ENCODE assay signal across 7 cellular contexts in the genomic region with DNA sequence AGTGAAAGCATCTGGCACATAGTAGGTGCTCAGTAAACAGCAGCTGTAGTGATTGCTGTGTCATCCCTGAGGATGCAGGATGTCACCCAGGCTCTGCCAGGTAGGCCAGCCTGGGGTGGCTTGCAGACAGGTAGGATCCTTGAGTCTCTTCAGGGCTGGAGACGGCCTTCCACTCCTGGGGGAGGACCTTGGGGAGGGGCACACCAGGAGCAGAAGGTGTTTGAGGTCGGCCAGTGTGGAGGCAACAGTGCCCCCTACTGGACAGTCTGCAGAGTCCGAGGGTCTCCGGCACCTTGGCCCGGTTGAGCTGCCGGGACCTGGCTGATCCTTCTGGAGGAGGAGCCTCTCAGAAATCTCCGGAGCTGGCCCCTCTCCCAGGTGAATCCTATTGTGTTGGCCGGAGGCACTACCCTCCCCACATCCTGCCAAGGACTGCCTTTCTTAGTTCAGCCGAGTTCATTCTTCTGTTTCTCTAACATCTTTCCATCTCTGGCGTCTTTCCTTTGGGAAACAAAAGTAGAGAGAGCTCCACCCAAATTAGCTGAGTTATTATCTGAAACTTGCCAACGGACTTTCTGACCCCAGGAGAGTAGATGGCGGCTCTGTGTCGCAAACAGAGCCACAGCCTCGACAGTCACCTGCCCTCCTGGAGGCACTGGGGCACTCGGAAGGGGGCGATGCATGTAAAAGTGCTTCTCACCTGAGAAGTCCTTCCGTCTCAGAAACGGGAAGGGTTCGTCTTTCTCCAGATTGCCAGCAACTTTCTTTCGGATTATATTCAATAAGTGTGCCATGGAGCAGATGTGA. TPM values are rescaled to one million over a fixed set of nuclear protein-coding genes. Genes with fewer than 3 reads are reported as not detected.
A peak's percentile ranks its signal among the peaks of the same experiment; 100 is the strongest.
DNase-seq lines count a peak whose midpoint lies in the region; ATAC-seq, FAIRE-seq and TF ChIP-seq lines count a peak whose summit lies in the region.

No MANE protein-coding gene starts in this region.

- no peak overlapping the region for H2AFZ ChIP-seq in Karpas-422 (ENCODE audit: low read length)

- H3K27me3 Mint-ChIP-seq in activated T-helper 17 cell treated with anti-CD3 and anti-CD28 coated beads, Interleukin-2, amount 50 U/mL, for 72 hours, result peaks cover 49% of the 10 kb centered on the region

- no peak overlapping the region for H3K4me3 ChIP-seq in Karpas-422 (ENCODE audit: low read length)
- no peak overlapping the region for H3K4me3 ChIP-seq in right atrium auricular region
- H3K4me3 ChIP-seq in spleen, result peak overlapping the region in 1 of 8 donors; percentile 13

- H3K9me3 ChIP-seq in Karpas-422 (ENCODE audit: low read length) (no peaks in the 10 kb centered on the region), right atrium auricular region (no peaks in the 10 kb centered on the region), spleen (no peaks in the 10 kb centered on the region)

- DNase-seq in GM12892 (ENCODE audit: insufficient read length), result peak; percentile 63
- DNase-seq in Karpas-422, result peak; percentile 91
- DNase-seq in right atrium auricular region (ENCODE audit: low spot score), result peak; percentile 59
- peak; percentile 84 for DNase-seq in spleen
- DNase-seq in NCI-H1436 treated with DMSO at 0.1 percent for 48 hours (lab: John Stamatoyannopoulos, UW), result no peak

- intact Hi-C loops in spleen (cut with DNase I; ENCODE audit: low total_unique reads), result no loop called here

- H3K4me1 ChIP-seq in Karpas-422 (ENCODE audit: low read length) (peaks cover 29% of the 10 kb centered on the region), right atrium auricular region (peaks cover 0 to 24% of the 10 kb centered on the region in 2 donors), spleen (peaks cover 0 to 20% (median 8%) of the 10 kb centered on the region in 6 donors)

- TF ChIP-seq POLR2A in GM12892 (IDR thresholded peaks at IDR 0.05; ENCODE audit: low read depth, low read length), result no peak
- no peak for TF ChIP-seq POLR2A in spleen (IDR thresholded peaks at IDR 0.05)

- ATAC-seq in activated T-helper 17 cell treated with anti-CD3 and anti-CD28 coated beads, Interleukin-2, amount 50 U/mL, for 72 hours (replicated peaks), result peak; percentile 74
- ATAC-seq in HG03139 (IDR thresholded peaks at IDR 0.05; ENCODE audit: unreplicated experiment), result no peak

- H3K27ac ChIP-seq in Karpas-422 (ENCODE audit: low read length), result no peak overlapping the region
- H3K27ac ChIP-seq in right atrium auricular region, result no peak overlapping the region
- no peak overlapping the region for H3K27ac ChIP-seq in spleen

- H3K9me3 Mint-ChIP-seq in activated T-helper 17 cell treated with anti-CD3 and anti-CD28 coated beads, Interleukin-2, amount 50 U/mL, for 72 hours, result no peaks in the 10 kb centered on the region

- H3K36me3 Mint-ChIP-seq in activated T-helper 17 cell treated with anti-CD3 and anti-CD28 coated beads, Interleukin-2, amount 50 U/mL, for 72 hours (ENCODE audit: low read depth), result no peaks in the 10 kb centered on the region

- H4K20me1 ChIP-seq in Karpas-422 (ENCODE audit: insufficient read depth, low read depth, low read length), result no peaks in the 10 kb centered on the region

- no peak overlapping the region for H3K9ac ChIP-seq in Karpas-422 (ENCODE audit: low read length)

- FAIRE-seq in GM12892 (lab: Jason Lieb, UNC), result peak; percentile 78

- H3K79me2 ChIP-seq in Karpas-422 (ENCODE audit: low read length), result no peaks in the 10 kb centered on the region

- no peaks in the 10 kb centered on the region for H3K4me1 Mint-ChIP-seq in activated T-helper 17 cell treated with anti-CD3 and anti-CD28 coated beads, Interleukin-2, amount 50 U/mL, for 72 hours

- H3K4me2 ChIP-seq in Karpas-422 (ENCODE audit: low read depth, low read length, poor library complexity, severe bottlenecking), result no peak overlapping the region

- peak in 1 of 2 donors; percentile 62 for TF ChIP-seq CTCF in right atrium auricular region (IDR thresholded peaks at IDR 0.05)
- TF ChIP-seq CTCF in spleen (IDR thresholded peaks at IDR 0.05 in 8 of 11, conservative IDR thresholded peaks at IDR 0.05 in 3 of 11), result peak in 10 of 11 experiments; percentile 42 to 77 (median 56)

- no peak overlapping the region for H3K4me3 Mint-ChIP-seq in activated T-helper 17 cell treated with anti-CD3 and anti-CD28 coated beads, Interleukin-2, amount 50 U/mL, for 72 hours

- no peaks in the 10 kb centered on the region for H3K36me3 ChIP-seq in Karpas-422 (ENCODE audit: insufficient read depth, low read length)
- no peaks in the 10 kb centered on the region for H3K36me3 ChIP-seq in right atrium auricular region
- no peaks in the 10 kb centered on the region for H3K36me3 ChIP-seq in spleen

- no peaks in the 10 kb centered on the region for H3K9me2 ChIP-seq in Karpas-422 (replicated peaks; ENCODE audit: insufficient read depth, low read length)

- 26 to 51% (median 31%) methylated on average over 14 to 20 of the region's 20 CpGs for WGBS in spleen, 5 donors

- no peak overlapping the region for H3K27ac Mint-ChIP-seq in activated T-helper 17 cell treated with anti-CD3 and anti-CD28 coated beads, Interleukin-2, amount 50 U/mL, for 72 hours

- H3K27me3 ChIP-seq in Karpas-422 (ENCODE audit: low read length) (no peaks in the 10 kb centered on the region), right atrium auricular region (peaks cover 0 to 2% of the 10 kb centered on the region in 2 donors), spleen (replicated peaks in 1 of 7) (peaks cover 0 to 50% (median 30%) of the 10 kb centered on the region in 7 donors)

RNA-seq across cellular contexts. Expression of a gene that starts 41.9 kb away (rescaled TPM):
- 13.9 TPM for polyA plus RNA-seq in GM12892 (2012; ENCODE audit: missing spikeins)
- 40.1 and 56.1 TPM in 2 replicates for total RNA-seq in Karpas-422 (2014; rRNA removed; shearing (Covaris generic); ENCODE audit: low replicate concordance)
- total RNA-seq in activated T-helper 17 cell treated with anti-CD3 and anti-CD28 coated beads, Interleukin-2, amount 50 U/mL, for 72 hours, result 1 to 10 TPM in 1 of 2 donors, under 1 TPM in 1; 0.95 to 5.3 TPM
- total RNA-seq in right atrium auricular region (1 to 10 TPM; 3.4 to 4.0 TPM), spleen (10 to 100 TPM; 13.3 to 21.4 (median 16.2) TPM)
- polyA plus RNA-seq in spleen, result 1 to 10 TPM; 2.7 to 5.0 (median 4.7) TPM
